In genomic region chr11:119051440-119052162, GRCh38 we compare ENCODE assay signal across 12 cellular contexts. TPM values are rescaled to one million over a fixed set of nuclear protein-coding genes. Genes with fewer than 3 reads are reported as not detected.
A peak's percentile ranks its signal among the peaks of the same experiment; 100 is the strongest.
DNase-seq lines count a peak whose midpoint lies in the region; ATAC-seq and TF ChIP-seq lines count a peak whose summit lies in the region.
"Had no signal": no experiment of that assay in that cellular context is flagged by ENCODE, and none has a peak within 500 bp of the region (broad histone marks: within the 10 kb centered on the region; RNA-seq: fewer than 3 reads in every experiment).

No MANE protein-coding gene starts in this region.

- peaks cover 51% of the 10 kb centered on the region for H3K36me3 Mint-ChIP-seq in CD4-positive, CD25-positive, alpha-beta regulatory T cell
- peaks cover 82% of the 10 kb centered on the region for H3K36me3 Mint-ChIP-seq in activated CD4-positive, alpha-beta memory T cell treated with anti-CD3 and anti-CD28 coated beads, Interleukin-2, amount 10 ng/mL, durations not matched to agents 7 days and 5 days (ENCODE audit: low read depth)

- peak overlapping the region; percentile 68 for H3K27ac ChIP-seq in CD4-positive, CD25-positive, alpha-beta regulatory T cell (ENCODE audit: insufficient read depth, low read length, poor library complexity, severe bottlenecking)
- H3K27ac ChIP-seq: stomach had no signal

- peak; percentile 20 to 23 for ATAC-seq in CD4-positive, CD25-positive, alpha-beta regulatory T cell (ENCODE audit: low read depth in 2 of 2)
- ATAC-seq in GM18505 (IDR thresholded peaks at IDR 0.05; ENCODE audit: unreplicated experiment) (no peak), HG02623 (IDR thresholded peaks at IDR 0.05; ENCODE audit: unreplicated experiment) (peak; percentile 38)

- POLR2A ChIA-PET in activated CD4-positive, alpha-beta memory T cell treated with anti-CD3 and anti-CD28 coated beads, Interleukin-2, amount 10 ng/mL, durations not matched to agents 7 days and 5 days (lab: Charles Lee): interaction anchor here (1.1 to 2.1 kb wide), 6 partner anchors 8 to 43 kb away, joined by 3 to 6 read pairs (median 4); partner anchors contain the start of genes TRAPPC4 and VPS11

- H3K27me3 ChIP-seq in CD4-positive, CD25-positive, alpha-beta regulatory T cell (ENCODE audit: control insufficient read depth, insufficient read depth, low read length): no peaks in the 10 kb centered on the region
- H3K27me3 ChIP-seq: stomach had no signal

- peaks cover 23% of the 10 kb centered on the region for H3K4me1 ChIP-seq in CD4-positive, CD25-positive, alpha-beta regulatory T cell (ENCODE audit: control insufficient read depth, insufficient read depth, low read length, poor library complexity, severe bottlenecking)

- in situ Hi-C loops in ACHN (cut with HindIII; ENCODE audit: low pct_ligation_motif_present, low pct_unique_long_range_greater_than_20kb, low sequenced_read_pairs): no loop called here

- peaks cover 75% of the 10 kb centered on the region for H3K36me3 ChIP-seq in CD4-positive, CD25-positive, alpha-beta regulatory T cell (ENCODE audit: control insufficient read depth, insufficient read depth, low read length)

- H3K4me3 ChIP-seq in CD4-positive, CD25-positive, alpha-beta regulatory T cell (ENCODE audit: low read depth, low read length): no peak overlapping the region
- H3K4me3 ChIP-seq: stomach had no signal

- DNase-seq in CD4-positive, CD25-positive, alpha-beta regulatory T cell: peak in 2 of 3 donors; percentile 25 to 37
- no peak for DNase-seq in activated CD4-positive, alpha-beta memory T cell treated with anti-CD3 and anti-CD28 coated beads, Interleukin-2, amount 10 ng/mL, durations not matched to agents 7 days and 5 days
- DNase-seq in NCI-H2171 (lab: John Stamatoyannopoulos, UW): no peak
- no peak for DNase-seq in ACHN
- no peak for DNase-seq in A172 (ENCODE audit: low spot score)
- no peak for DNase-seq in central memory CD4-positive, alpha-beta T cell
- DNase-seq: COR-L47, endodermal cell, small intestine, stomach had no signal

- H3K27me3 Mint-ChIP-seq in CD4-positive, CD25-positive, alpha-beta regulatory T cell: no peaks in the 10 kb centered on the region
- H3K27me3 Mint-ChIP-seq in activated CD4-positive, alpha-beta memory T cell treated with anti-CD3 and anti-CD28 coated beads, Interleukin-2, amount 10 ng/mL, durations not matched to agents 7 days and 5 days: no peaks in the 10 kb centered on the region

- peaks cover 6 to 46% (median 18%) of the 10 kb centered on the region in 4 donors for H3K4me1 Mint-ChIP-seq in CD4-positive, CD25-positive, alpha-beta regulatory T cell
- peaks cover 56% of the 10 kb centered on the region for H3K4me1 Mint-ChIP-seq in activated CD4-positive, alpha-beta memory T cell treated with anti-CD3 and anti-CD28 coated beads, Interleukin-2, amount 10 ng/mL, durations not matched to agents 7 days and 5 days

- peak; percentile 61 for TF ChIP-seq POLR2A in GM18505 (IDR thresholded peaks at IDR 0.05; ENCODE audit: borderline replicate concordance, extremely low read depth, insufficient read depth, insufficient read length)

- CTCF ChIA-PET in activated CD4-positive, alpha-beta memory T cell treated with anti-CD3 and anti-CD28 coated beads, Interleukin-2, amount 10 ng/mL, durations not matched to agents 7 days and 5 days (lab: Charles Lee): no interaction called here

- H3K9me3 ChIP-seq in CD4-positive, CD25-positive, alpha-beta regulatory T cell (ENCODE audit: control insufficient read depth in 2 of 2, low read length in 2 of 2): no peaks in the 10 kb centered on the region
- H3K9me3 ChIP-seq: stomach had no signal

- no peaks in the 10 kb centered on the region for H3K9me3 Mint-ChIP-seq in CD4-positive, CD25-positive, alpha-beta regulatory T cell
- no peaks in the 10 kb centered on the region for H3K9me3 Mint-ChIP-seq in activated CD4-positive, alpha-beta memory T cell treated with anti-CD3 and anti-CD28 coated beads, Interleukin-2, amount 10 ng/mL, durations not matched to agents 7 days and 5 days
- H3K9me3 Mint-ChIP-seq: endodermal cell had no signal

- H3K27ac Mint-ChIP-seq in CD4-positive, CD25-positive, alpha-beta regulatory T cell: peak overlapping the region; percentile 78 to 83 (median 80)
- peak overlapping the region; percentile 47 for H3K27ac Mint-ChIP-seq in activated CD4-positive, alpha-beta memory T cell treated with anti-CD3 and anti-CD28 coated beads, Interleukin-2, amount 10 ng/mL, durations not matched to agents 7 days and 5 days
- H3K27ac Mint-ChIP-seq: endodermal cell had no signal

- H3K4me3 Mint-ChIP-seq in CD4-positive, CD25-positive, alpha-beta regulatory T cell: peak overlapping the region in 3 of 4 donors; percentile 8 to 68 (median 61)
- no peak overlapping the region for H3K4me3 Mint-ChIP-seq in activated CD4-positive, alpha-beta memory T cell treated with anti-CD3 and anti-CD28 coated beads, Interleukin-2, amount 10 ng/mL, durations not matched to agents 7 days and 5 days
- H3K4me3 Mint-ChIP-seq: endodermal cell had no signal

RNA-seq across cellular contexts. Expression of gene HYOU1, which starts 5.4 kb away (rescaled TPM):
- 108 TPM for total RNA-seq in CD4-positive, CD25-positive, alpha-beta regulatory T cell
- 10 to 100 TPM; 13.4 to 15.0 (median 14.6) TPM for polyA plus RNA-seq in CD4-positive, CD25-positive, alpha-beta regulatory T cell
- total RNA-seq in activated CD4-positive, alpha-beta memory T cell treated with anti-CD3 and anti-CD28 coated beads, Interleukin-2, amount 10 ng/mL, durations not matched to agents 7 days and 5 days: 100 to 1,000 TPM; 123 to 125 TPM
- 112 and 125 TPM in 2 replicates for total RNA-seq in A172 (2014; rRNA removed; shearing (Covaris generic))

RNA-seq across cellular contexts. Expression of gene VPS11, which starts 16.0 kb away (rescaled TPM):
- 78.8 TPM for total RNA-seq in CD4-positive, CD25-positive, alpha-beta regulatory T cell
- 10 to 100 TPM; 53.2 to 59.2 (median 56.9) TPM for polyA plus RNA-seq in CD4-positive, CD25-positive, alpha-beta regulatory T cell
- 10 to 100 TPM; 30.6 to 36.1 TPM for total RNA-seq in activated CD4-positive, alpha-beta memory T cell treated with anti-CD3 and anti-CD28 coated beads, Interleukin-2, amount 10 ng/mL, durations not matched to agents 7 days and 5 days
- 13.5 and 16.5 TPM in 2 replicates for total RNA-seq in A172 (2014; rRNA removed; shearing (Covaris generic))

RNA-seq across cellular contexts. Expression of gene SLC37A4, which starts 20.9 kb away (rescaled TPM):
- 6.8 TPM for total RNA-seq in CD4-positive, CD25-positive, alpha-beta regulatory T cell
- polyA plus RNA-seq in CD4-positive, CD25-positive, alpha-beta regulatory T cell: 10 to 100 TPM in 3 of 4 donors, 1 to 10 TPM in 1; 6.9 to 14.7 (median 10.8) TPM
- 10 to 100 TPM; 31.6 to 33.9 TPM for total RNA-seq in activated CD4-positive, alpha-beta memory T cell treated with anti-CD3 and anti-CD28 coated beads, Interleukin-2, amount 10 ng/mL, durations not matched to agents 7 days and 5 days
- total RNA-seq in A172 (2014; rRNA removed; shearing (Covaris generic)): 5.0 and 7.5 TPM in 2 replicates

RNA-seq across cellular contexts. Expression of gene TRAPPC4, which starts 33.0 kb away (rescaled TPM):
- total RNA-seq in CD4-positive, CD25-positive, alpha-beta regulatory T cell: 82.9 TPM
- polyA plus RNA-seq in CD4-positive, CD25-positive, alpha-beta regulatory T cell: 100 to 1,000 TPM; 135 to 179 (median 151) TPM
- total RNA-seq in activated CD4-positive, alpha-beta memory T cell treated with anti-CD3 and anti-CD28 coated beads, Interleukin-2, amount 10 ng/mL, durations not matched to agents 7 days and 5 days: 10 to 100 TPM; 67.0 to 71.1 TPM
- 57.9 and 83.5 TPM in 2 replicates for total RNA-seq in A172 (2014; rRNA removed; shearing (Covaris generic))

RNA-seq across cellular contexts. Expression of gene HMBS, which starts 33.1 kb away (rescaled TPM):
- total RNA-seq in CD4-positive, CD25-positive, alpha-beta regulatory T cell: 5.9 TPM
- 10 to 100 TPM; 11.2 to 15.5 (median 13.6) TPM for polyA plus RNA-seq in CD4-positive, CD25-positive, alpha-beta regulatory T cell
- 10 to 100 TPM; 17.3 to 18.8 TPM for total RNA-seq in activated CD4-positive, alpha-beta memory T cell treated with anti-CD3 and anti-CD28 coated beads, Interleukin-2, amount 10 ng/mL, durations not matched to agents 7 days and 5 days
- total RNA-seq in A172 (2014; rRNA removed; shearing (Covaris generic)): 2.7 and 6.6 TPM in 2 replicates

Comparison
In these comparisons a context has a peak if more than half of its experiments do, and no peak if none do; other contexts are left out.
1. DNase-seq: peak in CD4-positive, CD25-positive, alpha-beta regulatory T cell (2 of 3); none in activated CD4-positive, alpha-beta memory T cell treated with anti-CD3 and anti-CD28 coated beads, Interleukin-2, amount 10 ng/mL, durations not matched to agents 7 days and 5 days (single experiment), NCI-H2171 (single experiment), ACHN (single experiment), A172 (single experiment) and central memory CD4-positive, alpha-beta T cell (single experiment).